In the genomic region with DNA sequence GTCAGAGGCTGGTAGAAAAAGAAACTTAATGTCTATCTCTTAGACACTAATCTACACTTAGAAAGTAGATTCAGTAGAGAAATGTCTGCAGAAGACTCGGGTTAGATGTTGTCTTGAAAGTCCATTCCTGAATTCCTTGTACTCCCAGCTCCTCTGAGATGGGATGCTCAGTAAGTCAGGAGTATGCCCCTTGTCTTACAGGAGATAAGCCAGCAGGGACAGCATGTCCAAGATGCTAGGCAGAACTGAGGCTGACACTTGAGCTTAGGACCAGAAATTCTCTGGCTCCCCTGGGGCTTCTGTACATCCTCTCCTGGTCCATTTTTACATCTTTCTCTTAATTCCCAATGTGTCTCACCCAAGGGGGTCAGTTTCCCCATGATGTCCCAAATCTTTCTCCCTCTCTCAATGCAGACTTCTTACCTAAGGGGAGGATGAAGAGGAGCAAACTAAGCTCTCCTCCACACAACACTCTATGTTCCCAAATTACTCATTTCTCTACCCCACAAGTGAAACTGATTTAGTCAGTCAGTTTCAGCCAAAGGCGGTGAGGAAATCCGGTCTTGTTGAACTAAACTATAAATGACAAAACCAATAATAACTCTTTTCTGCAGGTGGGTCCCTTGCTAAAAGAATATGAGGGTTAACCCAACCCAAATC, we compare ENCODE assay signal across 8 cellular contexts.
A peak's percentile ranks its signal among the peaks of the same experiment; 100 is the strongest.
DNase-seq lines count a peak whose midpoint lies in the region; ATAC-seq and TF ChIP-seq lines count a peak whose summit lies in the region.

No MANE protein-coding gene starts in this region.

- H3K9me3 ChIP-seq in SJCRH30 (replicated peaks), result no peaks in the 10 kb centered on the region

- peak; percentile 63 for ATAC-seq in HG02981 (IDR thresholded peaks at IDR 0.05; ENCODE audit: unreplicated experiment)
- peak; percentile 44 for ATAC-seq in foreskin keratinocyte

- H3K4me1 ChIP-seq in SJCRH30 (no peaks in the 10 kb centered on the region), foreskin keratinocyte (peaks cover 78% of the 10 kb centered on the region)

- H3K27me3 ChIP-seq in SJCRH30 (no peaks in the 10 kb centered on the region), foreskin keratinocyte (no peaks in the 10 kb centered on the region)

- H3K27ac ChIP-seq in SJCRH30 (peak overlapping the region; percentile 5; the same call in 1 of the 2 replicates), foreskin keratinocyte (peak overlapping the region; percentile 49)

- DNase-seq in activated T-cell treated with anti-CD3 and anti-CD28 coated beads for 24 hours (ENCODE audit: low read depth) (peak; percentile 26), SJCRH30 (no peak), foreskin keratinocyte (no peak), UCSD-AML1 (lab: John Stamatoyannopoulos, UW; ENCODE audit: unreplicated experiment) (no peak), AG08396 (ENCODE audit: low spot score) (no peak), NCI-H82 (lab: John Stamatoyannopoulos, UW) (no peak)
- DNase-seq in activated T-cell treated with anti-CD3 and anti-CD28 coated beads, Interleukin-2, amount 50 U/mL, for 1 hour, result no peak

- no peak for TF ChIP-seq CTCF in foreskin keratinocyte (conservative IDR thresholded peaks at IDR 0.05)

- no peaks in the 10 kb centered on the region for H3K36me3 ChIP-seq in SJCRH30

- H3K4me3 ChIP-seq in SJCRH30, result no peak overlapping the region
